Comparison of ENCODE assay signal across 19 cellular contexts in genomic region chr4:101188906-101189305, GRCh38.
A peak's percentile ranks its signal among the peaks of the same experiment; 100 is the strongest.
DNase-seq lines count a peak whose midpoint lies in the region; ATAC-seq, FAIRE-seq and TF ChIP-seq lines count a peak whose summit lies in the region.
"Had no signal": no experiment of that assay in that cellular context is flagged by ENCODE, and none has a peak within 500 bp of the region (broad histone marks: within the 10 kb centered on the region; RNA-seq: fewer than 3 reads in every experiment).

No MANE protein-coding gene starts in this region.

- H3K4me1 ChIP-seq in kidney (ENCODE audit: control insufficient read depth in 1 of 2, insufficient read depth in 1 of 2, low read depth in 1 of 2, low read length in 2 of 2) (peaks cover 5 to 9% of the 10 kb centered on the region in 2 donors), subcutaneous abdominal adipose tissue (ENCODE audit: control insufficient read depth in 5 of 5, insufficient read depth in 5 of 5, low read length in 5 of 5) (peaks cover 0 to 17% (median 16%) of the 10 kb centered on the region in 5 donors)
- H3K4me1 ChIP-seq: BLaER1, Caco-2 had no signal

- DNase-seq in NCI-H748 (lab: John Stamatoyannopoulos, UW; ENCODE audit: unreplicated experiment) (peak; percentile 5), NCI-H748 treated with DMSO at 0.1 percent for 48 hours (lab: John Stamatoyannopoulos, UW) (no peak), T-helper 17 cell (no peak), kidney (no peak), kidney glomerular epithelial cell (lab: John Stamatoyannopoulos, UW) (no peak), left colon (no peak)
- DNase-seq: Caco-2; CD8-positive, alpha-beta memory T cell; DND-41; GDM1; GOT3; H9; HFFc6; IMR-90 had no signal

- no peaks in the 10 kb centered on the region for H3K9me3 ChIP-seq in T-helper 17 cell (ENCODE audit: control insufficient read depth, low read length, poor library complexity, severe bottlenecking)
- no peaks in the 10 kb centered on the region for H3K9me3 ChIP-seq in kidney (ENCODE audit: control insufficient read depth in 1 of 2, low read length in 2 of 2)
- no peaks in the 10 kb centered on the region for H3K9me3 ChIP-seq in subcutaneous abdominal adipose tissue (ENCODE audit: control insufficient read depth in 5 of 5, low read length in 5 of 5)
- H3K9me3 ChIP-seq: BLaER1, Caco-2 had no signal

- peaks cover 32% of the 10 kb centered on the region for H3K4me1 Mint-ChIP-seq in T-helper 17 cell

- H3K36me3 Mint-ChIP-seq in T-helper 17 cell (ENCODE audit: low read depth) = peaks cover 3% of the 10 kb centered on the region

- no peaks in the 10 kb centered on the region for H3K27me3 Mint-ChIP-seq in T-helper 17 cell
- H3K27me3 Mint-ChIP-seq: CD8-positive, alpha-beta memory T cell had no signal

- peak overlapping the region; percentile 41 for H3K27ac Mint-ChIP-seq in T-helper 17 cell
- H3K27ac Mint-ChIP-seq: HFFc6 had no signal

- FAIRE-seq in kidney (lab: Jason Lieb, UNC) = peak; percentile 25
- FAIRE-seq: GM12892, GM19239 had no signal

- no peak overlapping the region for H3K4me3 ChIP-seq in kidney (ENCODE audit: low read length in 2 of 2)
- no peak overlapping the region for H3K4me3 ChIP-seq in subcutaneous abdominal adipose tissue (ENCODE audit: low read depth in 1 of 5, low read length in 5 of 5)
- H3K4me3 ChIP-seq: BLaER1 had no signal

- H3K27ac ChIP-seq in kidney (ENCODE audit: low read depth in 2 of 2, low read length in 2 of 2) (no peak overlapping the region), subcutaneous abdominal adipose tissue (ENCODE audit: low read depth, low read length) (peak overlapping the region; percentile 7)
- H3K27ac ChIP-seq: BLaER1 had no signal

- no peaks in the 10 kb centered on the region for H3K27me3 ChIP-seq in subcutaneous abdominal adipose tissue (ENCODE audit: control insufficient read depth in 5 of 5, insufficient read depth in 4 of 5, low read length in 5 of 5)
- H3K27me3 ChIP-seq: BLaER1 had no signal

- intact Hi-C loops in kidney (cut with DNase I) (no loop called here), left colon (cut with DNase I, micrococcal nuclease) (no loop called here)

- no peak overlapping the region for H3K4me3 Mint-ChIP-seq in T-helper 17 cell
- H3K4me3 Mint-ChIP-seq: H9, HFFc6 had no signal

- H3K36me3 ChIP-seq in kidney (ENCODE audit: control insufficient read depth in 1 of 2, insufficient read depth in 2 of 2, low read length in 2 of 2) (no peaks in the 10 kb centered on the region), subcutaneous abdominal adipose tissue (ENCODE audit: control insufficient read depth in 5 of 5, insufficient read depth in 5 of 5, low read length in 5 of 5) (no peaks in the 10 kb centered on the region)

- ATAC-seq in T-helper 17 cell = no peak
- no peak for ATAC-seq in GM18519 (IDR thresholded peaks at IDR 0.05; ENCODE audit: low FRiP score, unreplicated experiment)
- no peak for ATAC-seq in left colon

- no peak for TF ChIP-seq CTCF in kidney (IDR thresholded peaks at IDR 0.05; ENCODE audit: borderline replicate concordance, extremely low read depth, insufficient read depth)

- H3K9ac ChIP-seq in kidney (ENCODE audit: low read length in 2 of 2) = no peak overlapping the region
- H3K9ac ChIP-seq in subcutaneous abdominal adipose tissue (ENCODE audit: low read length in 5 of 5) = no peak overlapping the region
- H3K9ac ChIP-seq: BLaER1 had no signal
